In the genomic region with DNA sequence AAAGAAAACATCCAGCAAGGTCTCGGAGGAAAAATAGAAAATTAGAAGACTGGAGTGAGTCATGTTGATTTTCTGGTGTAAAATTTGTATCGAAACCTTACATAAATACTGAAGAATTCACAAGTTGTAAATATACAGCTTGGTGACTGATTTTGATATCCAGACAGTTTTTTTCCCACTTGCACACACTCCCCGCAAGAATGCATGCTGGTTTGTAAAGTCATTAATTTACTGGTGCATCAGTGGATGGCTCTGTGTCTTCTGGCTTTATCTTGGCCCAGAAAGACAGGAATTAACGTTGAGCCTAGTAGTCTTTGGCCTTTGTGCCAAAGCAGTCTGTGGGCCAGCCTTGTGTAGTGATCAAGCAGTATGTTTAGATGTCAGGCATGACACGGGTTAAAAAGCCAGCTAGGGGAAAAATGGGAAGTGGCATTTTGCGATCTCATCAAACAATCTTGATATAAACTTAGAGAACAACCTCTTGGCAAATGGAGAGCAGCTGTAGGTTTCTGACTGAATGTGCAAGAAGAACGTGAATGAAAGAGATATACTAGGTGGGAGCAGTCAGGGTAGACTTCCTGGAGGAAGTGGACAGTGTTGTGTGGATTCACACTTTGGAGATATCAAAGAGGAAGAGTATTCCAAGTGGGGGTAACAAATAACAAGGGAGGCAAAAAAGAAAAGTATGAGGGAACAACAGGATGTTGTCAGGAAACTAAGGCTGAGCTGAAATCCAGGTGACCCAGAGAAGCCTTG, we compare ENCODE assay signal across 13 cellular contexts. TPM values are rescaled to one million over a fixed set of nuclear protein-coding genes. Genes with fewer than 3 reads are reported as not detected.
A peak's percentile ranks its signal among the peaks of the same experiment; 100 is the strongest.
DNase-seq lines count a peak whose midpoint lies in the region; ATAC-seq, FAIRE-seq and TF ChIP-seq lines count a peak whose summit lies in the region.
"Had no signal": no experiment of that assay in that cellular context is flagged by ENCODE, and none has a peak within 500 bp of the region (broad histone marks: within the 10 kb centered on the region; RNA-seq: fewer than 3 reads in every experiment).

No MANE protein-coding gene starts in this region.

- SMC1A ChIA-PET in GM12878 (lab: Charles Lee; ENCODE audit: uncharacterized antibody, unreplicated experiment), result interaction anchor here (0.6 to 2.8 kb wide), 14 partner anchors 9 to 725 kb away, joined by 3 to 54 read pairs (median 7); partner anchors contain the start of genes CASP8 and FLACC1

- no peak for TF ChIP-seq CTCF in natural killer cell (IDR thresholded peaks at IDR 0.05)
- TF ChIP-seq CTCF in GM12878 (IDR thresholded peaks at IDR 0.05 in 2 of 3, conservative IDR thresholded peaks at IDR 0.05 in 1 of 3; ENCODE audit: control insufficient read depth in 2 of 3, extremely low read depth in 1 of 3, insufficient read depth in 1 of 3, low read depth in 3 of 3, low read length in 3 of 3), result no peak
- no peak for TF ChIP-seq CTCF in mammary epithelial cell (conservative IDR thresholded peaks at IDR 0.05 in 1 of 2, IDR thresholded peaks at IDR 0.05 in 1 of 2; ENCODE audit: extremely low read depth in 1 of 2, insufficient read depth in 1 of 2, low read depth in 1 of 2, low read length in 2 of 2)
- no peak for TF ChIP-seq CTCF in progenitor cell of endocrine pancreas (IDR thresholded peaks at IDR 0.05; ENCODE audit: unreplicated experiment)

- TF ChIP-seq EP300 in GM12878 (IDR thresholded peaks at IDR 0.05; ENCODE audit: borderline replicate concordance in 1 of 2, control insufficient read depth in 1 of 2, low read depth in 2 of 2, low read length in 2 of 2), result no peak

- peaks cover 34% of the 10 kb centered on the region for H3K36me3 Mint-ChIP-seq in natural killer cell treated with Interleukin-12 subunit alpha and Interleukin-12 subunit beta and Interleukin-15 and Interleukin-18, amount 100 ng/mL, for 72 hours
- peaks cover 26% of the 10 kb centered on the region for H3K36me3 Mint-ChIP-seq in natural killer cell
- H3K36me3 Mint-ChIP-seq in progenitor cell of endocrine pancreas (ENCODE audit: insufficient read depth), result peaks cover 3% of the 10 kb centered on the region

- no peak for DNase-seq in natural killer cell treated with Interleukin-12 subunit alpha and Interleukin-12 subunit beta and Interleukin-15 and Interleukin-18, amount 100 ng/mL, for 72 hours (ENCODE audit: low spot score)
- no peak for DNase-seq in natural killer cell
- peak; percentile 42 for DNase-seq in NOMO-1 treated with dmso at 0.1 percent for 144 hours (lab: John Stamatoyannopoulos, UW; ENCODE audit: unreplicated experiment)
- no peak for DNase-seq in GM12878 (ENCODE audit: low read depth, low spot score)
- DNase-seq in mammary epithelial cell, result no peak
- DNase-seq in progenitor cell of endocrine pancreas (ENCODE audit: low spot score, unreplicated experiment), result no peak
- DNase-seq in nucleus accumbens (lab: John Stamatoyannopoulos, UW), result no peak
- DNase-seq in Karpas-422, result no peak
- DNase-seq: BE2C, hippocampal formation, ovary, T-helper 9 cell had no signal

- intact Hi-C loops in natural killer cell (cut with micrococcal nuclease) (loop anchor here (10.0 kb wide), 1 partner anchor 47 kb away; no protein-coding TSS in a partner anchor), GM12878 (cut with micrococcal nuclease; ENCODE audit: unreplicated experiment) (loop anchor here (2.0 to 10.0 kb wide), 4 partner anchors 40 to 937 kb away; partner anchors contain the start of genes ALS2 and TMEM237), mammary epithelial cell (cut with micrococcal nuclease) (loop anchor here (5.0 to 10.0 kb wide), 3 partner anchors 215 to 407 kb away; partner anchors contain the start of genes STRADB, TMEM237 and TRAK2)

- H3K4me1 ChIP-seq in GM12878 (ENCODE audit: control insufficient read depth, insufficient read depth, low read length), result peaks cover 2% of the 10 kb centered on the region; the same call in 1 of the 2 replicates
- peaks cover 16% of the 10 kb centered on the region for H3K4me1 ChIP-seq in mammary epithelial cell (ENCODE audit: insufficient read depth, low read length)
- H3K4me1 ChIP-seq in Karpas-422 (ENCODE audit: low read length), result peaks cover 40% of the 10 kb centered on the region

- no peak overlapping the region for H3K27ac ChIP-seq in GM12878 (ENCODE audit: control insufficient read depth, insufficient read depth)
- no peak overlapping the region for H3K27ac ChIP-seq in mammary epithelial cell (ENCODE audit: insufficient read depth, low read depth, low read length)
- H3K27ac ChIP-seq in Karpas-422 (ENCODE audit: low read length), result no peak overlapping the region
- H3K27ac ChIP-seq: ovary had no signal

- ATAC-seq in natural killer cell treated with Interleukin-12 subunit alpha and Interleukin-12 subunit beta and Interleukin-15 and Interleukin-18, amount 100 ng/mL, for 72 hours, result no peak
- no peak for ATAC-seq in natural killer cell
- ATAC-seq in GM12878, result no peak

- POLR2A ChIA-PET in GM12878 (lab: Charles Lee), result interaction anchor here (0.6 to 1.7 kb wide), 6 partner anchors 15 to 454 kb away, joined by 3 to 6 read pairs (median 4); partner anchors contain the start of gene CASP8

- in situ Hi-C loops in GM12878 (cut with MboI), result no loop called here
- in situ Hi-C loops in mammary epithelial cell (cut with MboI; ENCODE audit: low sequenced_read_pairs in 2 of 2), result loop anchor here in 1 of 2 donors (5.0 to 25.0 kb wide), 2 partner anchors 125 to 375 kb away; a partner anchor contains a TSS

- no peaks in the 10 kb centered on the region for H4K20me1 ChIP-seq in GM12878 (ENCODE audit: control insufficient read depth, insufficient read depth)
- no peaks in the 10 kb centered on the region for H4K20me1 ChIP-seq in mammary epithelial cell (ENCODE audit: insufficient read depth, low read length)
- no peaks in the 10 kb centered on the region for H4K20me1 ChIP-seq in Karpas-422 (ENCODE audit: insufficient read depth, low read depth, low read length)

- H3K27me3 Mint-ChIP-seq in natural killer cell treated with Interleukin-12 subunit alpha and Interleukin-12 subunit beta and Interleukin-15 and Interleukin-18, amount 100 ng/mL, for 72 hours, result no peaks in the 10 kb centered on the region
- H3K27me3 Mint-ChIP-seq in natural killer cell (ENCODE audit: low read depth in 2 of 2) (no peaks in the 10 kb centered on the region), progenitor cell of endocrine pancreas (no peaks in the 10 kb centered on the region)

- FAIRE-seq in GM12878 (lab: Jason Lieb, UNC), result no peak
- FAIRE-seq: RCC 7860 had no signal

- H3K9me3 Mint-ChIP-seq in natural killer cell treated with Interleukin-12 subunit alpha and Interleukin-12 subunit beta and Interleukin-15 and Interleukin-18, amount 100 ng/mL, for 72 hours, result no peaks in the 10 kb centered on the region
- H3K9me3 Mint-ChIP-seq in natural killer cell (no peaks in the 10 kb centered on the region), progenitor cell of endocrine pancreas (ENCODE audit: low read depth) (peaks cover 15% of the 10 kb centered on the region)

- H3K9me2 ChIP-seq in Karpas-422 (replicated peaks; ENCODE audit: insufficient read depth, low read length), result no peaks in the 10 kb centered on the region

- RAD21 ChIA-PET in GM12878 (lab: Charles Lee; ENCODE audit: unreplicated experiment), result interaction anchor here (0.6 to 2.5 kb wide), 9 partner anchors 9 to 214 kb away, joined by 3 to 43 read pairs (median 7); partner anchors contain the start of genes CASP8, FLACC1, STRADB and TRAK2

- no peak overlapping the region for H3K4me3 ChIP-seq in GM12878
- H3K4me3 ChIP-seq in mammary epithelial cell (replicated peaks in 1 of 3; ENCODE audit: insufficient read depth in 1 of 3, low read depth in 2 of 3, low read length in 3 of 3), result no peak overlapping the region
- no peak overlapping the region for H3K4me3 ChIP-seq in Karpas-422 (ENCODE audit: low read length)
- H3K4me3 ChIP-seq: ovary had no signal

- H3K27ac Mint-ChIP-seq in natural killer cell treated with Interleukin-12 subunit alpha and Interleukin-12 subunit beta and Interleukin-15 and Interleukin-18, amount 100 ng/mL, for 72 hours, result peak overlapping the region; percentile 95 to 98
- H3K27ac Mint-ChIP-seq in natural killer cell, result peak overlapping the region in 1 of 2 donors; percentile 44
- no peak overlapping the region for H3K27ac Mint-ChIP-seq in progenitor cell of endocrine pancreas

- peaks cover 35% of the 10 kb centered on the region for H3K79me2 ChIP-seq in GM12878 (ENCODE audit: control insufficient read depth, insufficient read depth, low read length)
- peaks cover 20% of the 10 kb centered on the region for H3K79me2 ChIP-seq in mammary epithelial cell (ENCODE audit: insufficient read depth, low read length)
- peaks cover 26% of the 10 kb centered on the region for H3K79me2 ChIP-seq in Karpas-422 (ENCODE audit: low read length)

- CTCF ChIA-PET in GM12878 (lab: Yijun Ruan, JAX), result interaction anchor here (0.8 to 2.8 kb wide), 12 partner anchors 16 to 623 kb away, joined by 3 to 55 read pairs (median 8); partner anchors contain the start of genes CASP10 and CASP8
- CTCF ChIA-PET in mammary epithelial cell (lab: Charles Lee; ENCODE audit: low non-redundant PET), result no interaction called here

- H3K36me3 ChIP-seq in GM12878 (ENCODE audit: control insufficient read depth in 2 of 2, insufficient read depth in 2 of 2, low read length in 1 of 2), result peaks cover 5 to 13% of the 10 kb centered on the region in 2 experiments
- H3K36me3 ChIP-seq in mammary epithelial cell (ENCODE audit: insufficient read depth, low read length), result no peaks in the 10 kb centered on the region
- H3K36me3 ChIP-seq in Karpas-422 (ENCODE audit: insufficient read depth, low read length), result peaks cover 12% of the 10 kb centered on the region; the same call in 1 of the 2 replicates
- H3K36me3 ChIP-seq: BE2C, ovary had no signal

- H3K27me3 ChIP-seq in GM12878 (replicated peaks in 1 of 2; ENCODE audit: control insufficient read depth in 2 of 2, insufficient read depth in 2 of 2, low read length in 1 of 2) (no peaks in the 10 kb centered on the region), mammary epithelial cell (ENCODE audit: insufficient read depth, low read length) (no peaks in the 10 kb centered on the region), Karpas-422 (ENCODE audit: low read length) (no peaks in the 10 kb centered on the region)
- H3K27me3 ChIP-seq: BE2C, ovary had no signal

- H3K9ac ChIP-seq in GM12878 (ENCODE audit: control insufficient read depth, insufficient read depth, low read length) (no peak overlapping the region), mammary epithelial cell (ENCODE audit: insufficient read depth, low read length) (no peak overlapping the region), Karpas-422 (ENCODE audit: low read length) (no peak overlapping the region)

- TF ChIP-seq POLR2A in GM12878 (IDR thresholded peaks at IDR 0.05; ENCODE audit: low read depth, low read length), result no peak

- no peak for TF ChIP-seq RAD21 in GM12878 (IDR thresholded peaks at IDR 0.05; ENCODE audit: insufficient read depth, low read depth, low read length)

- H3K9me3 ChIP-seq in GM12878 (replicated peaks; ENCODE audit: control insufficient read depth, insufficient read depth, low read length) (no peaks in the 10 kb centered on the region; the same call in 2 of the 3 replicates), mammary epithelial cell (replicated peaks; ENCODE audit: insufficient read depth, low read length) (no peaks in the 10 kb centered on the region), Karpas-422 (ENCODE audit: low read length) (no peaks in the 10 kb centered on the region)
- H3K9me3 ChIP-seq: BE2C, ovary had no signal

- BruUV-seq in GM12878 (replicated peaks; lab: Mats Ljungman, UMichigan), result TSS peak; percentile 13
- BruUV-seq in mammary epithelial cell (replicated peaks; lab: Mats Ljungman, UMichigan), result no TSS peak

- peak overlapping the region; percentile 57 for H3K4me3 Mint-ChIP-seq in natural killer cell treated with Interleukin-12 subunit alpha and Interleukin-12 subunit beta and Interleukin-15 and Interleukin-18, amount 100 ng/mL, for 72 hours
- H3K4me3 Mint-ChIP-seq in natural killer cell (no peak overlapping the region), progenitor cell of endocrine pancreas (ENCODE audit: low read depth) (no peak overlapping the region)

- no peak overlapping the region for H2AFZ ChIP-seq in GM12878 (ENCODE audit: control insufficient read depth, low read depth, low read length)
- no peak overlapping the region for H2AFZ ChIP-seq in mammary epithelial cell (ENCODE audit: low read depth, low read length)
- H2AFZ ChIP-seq in Karpas-422 (ENCODE audit: low read length), result no peak overlapping the region

- H3K4me2 ChIP-seq in GM12878 (ENCODE audit: control insufficient read depth, insufficient read depth) (no peak overlapping the region), mammary epithelial cell (ENCODE audit: insufficient read depth, low read depth, low read length) (no peak overlapping the region), Karpas-422 (ENCODE audit: low read depth, low read length, poor library complexity, severe bottlenecking) (no peak overlapping the region)

- H3K4me1 Mint-ChIP-seq in natural killer cell treated with Interleukin-12 subunit alpha and Interleukin-12 subunit beta and Interleukin-15 and Interleukin-18, amount 100 ng/mL, for 72 hours (ENCODE audit: low read depth in 2 of 2), result peaks cover 43 to 55% of the 10 kb centered on the region in 2 donors
- peaks cover 57 to 60% of the 10 kb centered on the region in 2 donors for H3K4me1 Mint-ChIP-seq in natural killer cell
- peaks cover 5% of the 10 kb centered on the region for H3K4me1 Mint-ChIP-seq in progenitor cell of endocrine pancreas (ENCODE audit: low read depth)

- 88% methylated on average over 7 of the region's 7 CpGs for WGBS in GM12878 (ENCODE audit: insufficient coverage, insufficient replicate concordance, low lambda C conversion rate, missing lambda C conversion rate)
- 88% methylated on average over 7 of the region's 7 CpGs for WGBS in mammary epithelial cell (ENCODE audit: low coverage, missing lambda C conversion rate)

- dilution Hi-C loops in mammary epithelial cell (cut with HindIII; ENCODE audit: low sequenced_read_pairs), result no loop called here

RNA-seq across cellular contexts. Expression of gene CASP8, which starts 22.7 kb away (rescaled TPM):
- total RNA-seq in natural killer cell treated with Interleukin-12 subunit alpha and Interleukin-12 subunit beta and Interleukin-15 and Interleukin-18, amount 100 ng/mL, for 72 hours, result 10 to 100 TPM; 76.8 to 83.7 TPM
- 100 to 1,000 TPM; 218 to 404 (median 347) TPM for total RNA-seq in natural killer cell
- 92.2 and 99.0 TPM in 2 replicates for total RNA-seq in GM12878 (2013; cell fraction: nucleolus; rRNA removed)
- 43.0 and 48.4 TPM in 2 replicates for total RNA-seq in GM12878 (2014; rRNA removed)
- 53.1 and 57.7 TPM in 2 replicates for total RNA-seq in GM12878 (2014; rRNA removed; fragmentation: Illumina TruSeq; extraction: Trizol)
- total RNA-seq in GM12878 (2021), result 34.6 and 36.8 TPM in 2 replicates
- 17.8 TPM for polyA plus RNA-seq in GM12878 (2011; ENCODE audit: low read depth)
- polyA plus RNA-seq in GM12878 (2011; rRNA removed), result 31.1 and 42.1 TPM in 2 replicates
- polyA plus RNA-seq in GM12878 (2011; cell fraction: cytosol; rRNA removed), result 16.9 and 20.5 TPM in 2 replicates
- polyA plus RNA-seq in GM12878 (2011; cell fraction: nucleus; rRNA removed), result 26.6 and 31.5 TPM in 2 replicates
- 11.3 and 12.5 TPM in 2 replicates for polyA plus RNA-seq in GM12878 (2012)
- polyA plus RNA-seq in GM12878 (2014; fragmentation: Illumina TruSeq; extraction: Trizol), result 54.1 and 66.4 TPM in 2 replicates
- polyA plus RNA-seq in GM12878 (2014; fragmentation: Nextera tagmentation; extraction: Ambion mirVana), result 10 to 100 TPM; 18.6 to 22.3 TPM
- polyA plus RNA-seq in GM12878 (2014; rRNA removed), result 36.4 and 46.4 TPM in 2 replicates
- polyA plus RNA-seq in GM12878 (2016; fragmentation: Nextera tagmentation; extraction: Ambion mirVana), result 10 to 100 TPM; 37.5 to 42.4 TPM
- polyA minus RNA-seq in GM12878 (2011; rRNA and poly(A)+ RNA removed), result 21.1 and 24.3 TPM in 2 replicates
- 11.7 and 12.3 TPM in 2 replicates for polyA minus RNA-seq in GM12878 (2011; cell fraction: cytosol; rRNA and poly(A)+ RNA removed)
- 17.3 and 21.4 TPM in 2 replicates for polyA minus RNA-seq in GM12878 (2011; cell fraction: nucleus; rRNA and poly(A)+ RNA removed)
- 10 to 100 TPM; 17.7 to 25.5 TPM for total RNA-seq in mammary epithelial cell
- 11.6 TPM for polyA plus RNA-seq in mammary epithelial cell
- 5.7 TPM for polyA minus RNA-seq in mammary epithelial cell
- 2.8 and 5.0 TPM in 2 replicates for total RNA-seq in progenitor cell of endocrine pancreas
- total RNA-seq in Karpas-422 (2014; rRNA removed; shearing (Covaris generic); ENCODE audit: low replicate concordance), result 28.5 and 114 TPM in 2 replicates

RNA-seq across cellular contexts. Expression of gene CASP10, which starts 54.7 kb away (rescaled TPM):
- total RNA-seq in natural killer cell treated with Interleukin-12 subunit alpha and Interleukin-12 subunit beta and Interleukin-15 and Interleukin-18, amount 100 ng/mL, for 72 hours, result 10 to 100 TPM; 17.5 to 23.0 TPM
- total RNA-seq in natural killer cell (100 to 1,000 TPM in 1 of 3 donors, 10 to 100 TPM in 2; 67.4 to 101 (median 75.3) TPM), GM12878 (2014; rRNA removed) (12.8 and 13.1 TPM in 2 replicates), GM12878 (2014; rRNA removed; fragmentation: Illumina TruSeq; extraction: Trizol) (12.8 and 13.3 TPM in 2 replicates), GM12878 (2021) (11.2 and 12.4 TPM in 2 replicates), mammary epithelial cell (1 to 10 TPM; 4.5 to 5.7 TPM), progenitor cell of endocrine pancreas (9.0 and 9.9 TPM in 2 replicates)
- total RNA-seq in GM12878 (2013; cell fraction: nucleolus; rRNA removed), result 61.5 and 63.7 TPM in 2 replicates
- polyA plus RNA-seq in GM12878 (2011; ENCODE audit: low read depth), result 2.8 TPM
- polyA plus RNA-seq in GM12878 (2011; rRNA removed) (14.1 and 17.9 TPM in 2 replicates), GM12878 (2014; fragmentation: Illumina TruSeq; extraction: Trizol) (11.5 and 14.8 TPM in 2 replicates), GM12878 (2014; fragmentation: Nextera tagmentation; extraction: Ambion mirVana) (1 to 10 TPM; 7.5 to 9.5 TPM), GM12878 (2014; rRNA removed) (9.8 and 10.1 TPM in 2 replicates), GM12878 (2016; fragmentation: Nextera tagmentation; extraction: Ambion mirVana) (1 to 10 TPM; 7.2 to 9.1 TPM), mammary epithelial cell (2.9 TPM)
- polyA plus RNA-seq in GM12878 (2011; cell fraction: cytosol; rRNA removed), result 8.3 and 9.7 TPM in 2 replicates
- 8.6 and 10.8 TPM in 2 replicates for polyA plus RNA-seq in GM12878 (2011; cell fraction: nucleus; rRNA removed)
- polyA plus RNA-seq in GM12878 (2012), result 2.5 and 2.7 TPM in 2 replicates
- polyA minus RNA-seq in GM12878 (2011; rRNA and poly(A)+ RNA removed), result 15.7 and 18.5 TPM in 2 replicates
- 4.1 and 6.7 TPM in 2 replicates for polyA minus RNA-seq in GM12878 (2011; cell fraction: cytosol; rRNA and poly(A)+ RNA removed)
- 7.4 and 9.2 TPM in 2 replicates for polyA minus RNA-seq in GM12878 (2011; cell fraction: nucleus; rRNA and poly(A)+ RNA removed)
- polyA minus RNA-seq in mammary epithelial cell, result 8.0 TPM
- 0.48 and 5.2 TPM in 2 replicates for total RNA-seq in Karpas-422 (2014; rRNA removed; shearing (Covaris generic); ENCODE audit: low replicate concordance)
